ENCODE assay signal across 8 cellular contexts in the genomic region with DNA sequence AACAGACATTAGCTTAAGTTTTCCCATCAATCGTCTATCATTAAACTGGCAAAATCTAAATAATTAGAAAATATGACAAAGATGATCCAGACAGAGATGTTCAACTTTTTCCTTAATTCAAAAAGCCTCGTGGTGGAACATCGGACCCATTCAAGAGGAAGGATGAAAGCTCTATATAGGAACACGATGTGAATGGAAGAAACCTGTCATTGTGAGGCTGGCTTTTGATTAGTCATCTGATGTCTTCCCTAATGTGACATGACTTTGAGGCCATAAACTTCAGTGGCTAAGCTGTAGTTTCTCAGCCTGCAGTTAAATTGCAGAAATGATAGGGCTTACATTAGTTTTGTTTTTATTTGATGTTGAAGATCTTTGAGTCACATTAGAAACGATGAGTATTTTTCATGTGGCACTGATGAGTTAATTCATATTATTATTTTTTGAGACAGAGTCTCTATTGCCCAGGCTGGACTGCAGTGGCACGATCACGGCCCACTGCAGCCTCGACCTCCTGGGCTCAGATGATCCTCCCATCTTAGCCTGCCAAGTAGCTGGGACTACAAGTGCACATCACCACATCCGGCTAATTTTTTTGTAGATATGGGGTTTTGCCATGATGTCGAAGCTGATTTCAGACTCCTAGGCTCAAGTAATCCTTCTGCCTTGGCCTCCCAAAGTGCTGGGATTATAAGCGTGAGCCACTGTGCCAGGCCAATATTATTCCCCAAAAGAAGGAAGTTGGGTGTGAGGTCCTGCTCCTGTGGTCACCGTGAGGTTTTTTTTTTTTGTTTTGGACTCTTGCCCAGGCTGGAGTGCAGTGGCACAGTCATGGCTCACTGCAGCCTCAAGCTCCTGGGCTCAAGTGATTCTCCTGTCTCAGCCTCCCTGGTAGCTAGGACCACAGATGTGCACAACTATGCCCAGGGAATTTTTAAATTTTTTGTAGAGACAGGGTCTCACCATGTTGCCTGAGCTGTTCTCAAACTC. TPM values are rescaled to one million over a fixed set of nuclear protein-coding genes. Genes with fewer than 3 reads are reported as not detected.
DNase-seq lines count a peak whose midpoint lies in the region; ATAC-seq, FAIRE-seq and TF ChIP-seq lines count a peak whose summit lies in the region.

No MANE protein-coding gene starts in this region.

- H3K27ac Mint-ChIP-seq in neural crest cell (ENCODE audit: unreplicated experiment), result no peak overlapping the region

- H3K27ac ChIP-seq in OCI-LY7 (ENCODE audit: low read depth, low read length, poor library complexity, severe bottlenecking), result peak overlapping the region; percentile 90
- H3K27ac ChIP-seq in colonic mucosa, result peak overlapping the region; percentile 97

- H3K36me3 ChIP-seq in OCI-LY7 (ENCODE audit: insufficient read depth, low read length) (peaks cover 48% of the 10 kb centered on the region), colonic mucosa (no peaks in the 10 kb centered on the region)

- BruUV-seq in OCI-LY7 (replicated peaks; lab: Mats Ljungman, UMichigan), result no TSS peak

- H3K4me3 Mint-ChIP-seq in neural crest cell, result peak overlapping the region; percentile 96

- peak; percentile 40 for FAIRE-seq in GM12892 (lab: Jason Lieb, UNC)

- peaks cover 8% of the 10 kb centered on the region for H3K36me3 Mint-ChIP-seq in neural crest cell (ENCODE audit: low read depth)

- ATAC-seq in GM21390 (IDR thresholded peaks at IDR 0.05; ENCODE audit: unreplicated experiment), result no peak
- ATAC-seq in GM18520 (IDR thresholded peaks at IDR 0.05; ENCODE audit: unreplicated experiment), result no peak
- no peak for ATAC-seq in HG02610 (IDR thresholded peaks at IDR 0.05; ENCODE audit: unreplicated experiment)

- no peaks in the 10 kb centered on the region for H3K9me3 Mint-ChIP-seq in neural crest cell

- peak overlapping the region; percentile 84 for H3K4me2 ChIP-seq in OCI-LY7 (ENCODE audit: low read length)

- H3K4me1 ChIP-seq in OCI-LY7 (ENCODE audit: insufficient read depth, low read length, poor library complexity, severe bottlenecking) (peaks cover 88% of the 10 kb centered on the region), colonic mucosa (no peaks in the 10 kb centered on the region)

- peaks cover 18% of the 10 kb centered on the region for H3K4me1 Mint-ChIP-seq in neural crest cell

- CTCF ChIA-PET in OCI-LY7 (lab: Charles Lee; ENCODE audit: unreplicated experiment), result interaction anchor here (1.1 to 2.0 kb wide), 4 partner anchors 11 to 149 kb away, joined by 3 to 9 read pairs (median 4); no protein-coding TSS in a partner anchor

- H3K79me2 ChIP-seq in OCI-LY7 (ENCODE audit: insufficient read depth, low read depth, low read length), result peaks cover 81% of the 10 kb centered on the region

- H3K9me2 ChIP-seq in OCI-LY7 (ENCODE audit: insufficient read depth, low read length), result no peaks in the 10 kb centered on the region

- H3K9ac ChIP-seq in colonic mucosa (ENCODE audit: low read depth in 2 of 2, low read length in 2 of 2), result peak overlapping the region in 1 of 2 donors; percentile 91

- TF ChIP-seq POLR2A in GM12892 (IDR thresholded peaks at IDR 0.05; ENCODE audit: low read depth, low read length), result no peak

- DNase-seq in GM12892 (ENCODE audit: insufficient read length) (no peak), OCI-LY7 (ENCODE audit: low spot score) (peak; percentile 71), colonic mucosa (no peak), neural crest cell (ENCODE audit: low read depth, low spot score) (no peak), NCI-H146 (lab: John Stamatoyannopoulos, UW) (no peak)

- no peaks in the 10 kb centered on the region for H4K20me1 ChIP-seq in OCI-LY7 (ENCODE audit: insufficient read depth, low read length)

- POLR2A ChIA-PET in OCI-LY7 (lab: Charles Lee), result interaction anchor here (0.6 to 7.3 kb wide), 27 partner anchors 8 to 262 kb away, joined by 3 to 69 read pairs (median 4); partner anchors contain the start of gene WIPI1

- H3K4me3 ChIP-seq in OCI-LY7 (ENCODE audit: low read depth, low read length, poor library complexity, severe bottlenecking) (peak overlapping the region; percentile 80), colonic mucosa (no peak overlapping the region)

- H2AFZ ChIP-seq in OCI-LY7 (ENCODE audit: low read length), result no peak overlapping the region

- H3K9me3 ChIP-seq in OCI-LY7 (ENCODE audit: low read length), result no peaks in the 10 kb centered on the region; the same call in 1 of the 2 replicates
- no peaks in the 10 kb centered on the region for H3K9me3 ChIP-seq in colonic mucosa

- H3K27me3 Mint-ChIP-seq in neural crest cell (ENCODE audit: low read depth), result peaks cover 2% of the 10 kb centered on the region

- no peaks in the 10 kb centered on the region for H3K27me3 ChIP-seq in colonic mucosa

- intact Hi-C loops in OCI-LY7 (cut with micrococcal nuclease; ENCODE audit: unreplicated experiment) (loop anchor here (2.0 kb wide), 2 partner anchors 44 to 68 kb away; no protein-coding TSS in a partner anchor), colonic mucosa (cut with DNase I) (no loop called here)

- TF ChIP-seq CTCF in OCI-LY7 (conservative IDR thresholded peaks at IDR 0.05; ENCODE audit: low read length) (no peak), colonic mucosa (IDR thresholded peaks at IDR 0.05) (no peak), neural crest cell (conservative IDR thresholded peaks at IDR 0.05) (no peak)

RNA-seq across cellular contexts. Expression of gene AMZ2, which starts 1.3 kb away (rescaled TPM):
- 118 TPM for polyA plus RNA-seq in GM12892 (2012; ENCODE audit: missing spikeins)
- 105 and 117 TPM in 2 replicates for total RNA-seq in OCI-LY7 (2014; rRNA removed; shearing (Covaris generic))
- total RNA-seq in OCI-LY7 (2022), result 248 and 285 TPM in 2 replicates
- 10 to 100 TPM; 31.5 to 44.1 TPM for total RNA-seq in colonic mucosa
- total RNA-seq in neural crest cell, result 85.1 and 87.5 TPM in 2 replicates

RNA-seq across cellular contexts. Expression of gene SLC16A6, which starts 41.7 kb away (rescaled TPM):
- polyA plus RNA-seq in GM12892 (2012; ENCODE audit: missing spikeins), result 2.7 TPM
- 3.7 and 4.5 TPM in 2 replicates for total RNA-seq in OCI-LY7 (2014; rRNA removed; shearing (Covaris generic))
- total RNA-seq in OCI-LY7 (2022), result 15.4 and 18.9 TPM in 2 replicates
- total RNA-seq in colonic mucosa, result under 1 TPM; 0.15 to 0.19 TPM
- total RNA-seq in neural crest cell, result 0.23 and 0.66 TPM in 2 replicates

RNA-seq across cellular contexts. Expression of gene ARSG, which starts 42.1 kb away (rescaled TPM):
- 5.7 TPM for polyA plus RNA-seq in GM12892 (2012; ENCODE audit: missing spikeins)
- 24.2 and 26.1 TPM in 2 replicates for total RNA-seq in OCI-LY7 (2014; rRNA removed; shearing (Covaris generic))
- total RNA-seq in OCI-LY7 (2022) (51.6 and 53.0 TPM in 2 replicates), colonic mucosa (under 1 TPM; 0.24 to 0.79 TPM), neural crest cell (5.0 and 6.2 TPM in 2 replicates)
